Comparison of ENCODE assay signal across 27 cellular contexts in genomic region chr10:37304036-37304435, GRCh38.
A peak's percentile ranks its signal among the peaks of the same experiment; 100 is the strongest.
DNase-seq lines count a peak whose midpoint lies in the region.
"Had no signal": no experiment of that assay in that cellular context is flagged by ENCODE, and none has a peak within 500 bp of the region (broad histone marks: within the 10 kb centered on the region; RNA-seq: fewer than 3 reads in every experiment).

No MANE protein-coding gene starts in this region.

- H2BK5ac ChIP-seq in trophoblast cell (ENCODE audit: low read depth, low read length, poor library complexity): no peak overlapping the region

- no peak overlapping the region for H3K4ac ChIP-seq in trophoblast cell (ENCODE audit: low read depth, low read length)

- H2AFZ ChIP-seq in trophoblast cell (ENCODE audit: insufficient read depth, low read length, poor library complexity): no peak overlapping the region

- H3K9ac ChIP-seq in trophoblast cell (ENCODE audit: low read length): no peak overlapping the region
- H3K9ac ChIP-seq: BLaER1; BLaER1 treated with 17β-estradiol and CSF1 and Interleukin-3, amounts not matched to agents 10 nM and 100 nM had no signal

- DNase-seq in trophoblast cell: peak; percentile 76 to 92
- DNase-seq in SHP77 treated with DMSO at 0.1 percent for 48 hours (lab: John Stamatoyannopoulos, UW): no peak
- DNase-seq: 8988T; ACHN; AML-193; BE2C; C1 segment of cervical spinal cord; Caco-2; Calu3; CD4-positive, alpha-beta memory T cell; CD4-positive, alpha-beta T cell; CD4-positive, CD25-positive, alpha-beta regulatory T cell; CD8-positive, alpha-beta memory T cell; CD8-positive, alpha-beta T cell; COR-L47; DMS 273 treated with DMSO at 0.1 percent for 48 hours; DMS153; DMS53; DMS79; DMS79 treated with DMSO at 0.1 percent for 48 hours; DND-41; EL had no signal

- no peak overlapping the region for H4K91ac ChIP-seq in trophoblast cell (ENCODE audit: low read depth, low read length)

- no peaks in the 10 kb centered on the region for H3K4me1 ChIP-seq in trophoblast cell (ENCODE audit: control insufficient read depth in 1 of 2, insufficient read depth in 2 of 2, low read length in 2 of 2)
- H3K4me1 ChIP-seq: A549; BE2C; BLaER1; BLaER1 treated with 17β-estradiol and CSF1 and Interleukin-3, amounts not matched to agents 10 nM and 100 nM; Caco-2 had no signal

- H3K18ac ChIP-seq in trophoblast cell (ENCODE audit: low read length): no peak overlapping the region

- no peak overlapping the region for H4K8ac ChIP-seq in trophoblast cell (ENCODE audit: low read depth, low read length)

- H3K9me3 ChIP-seq in trophoblast cell (ENCODE audit: insufficient read depth, low read depth, low read length): peaks cover 28% of the 10 kb centered on the region
- H3K9me3 ChIP-seq: BE2C; BLaER1; BLaER1 treated with 17β-estradiol and CSF1 and Interleukin-3, amounts not matched to agents 10 nM and 100 nM; Caco-2 had no signal

- H3K79me2 ChIP-seq in trophoblast cell (ENCODE audit: control insufficient read depth, insufficient read depth, low read length, poor library complexity): no peaks in the 10 kb centered on the region

- no peak overlapping the region for H3K14ac ChIP-seq in trophoblast cell (ENCODE audit: low read length)

- no peak overlapping the region for H3K27ac ChIP-seq in trophoblast cell (ENCODE audit: low read depth, low read length)
- H3K27ac ChIP-seq: 22Rv1; A549; BLaER1; BLaER1 treated with 17β-estradiol and CSF1 and Interleukin-3, amounts not matched to agents 10 nM and 100 nM; C4-2B had no signal

- H3K27me3 ChIP-seq in trophoblast cell (ENCODE audit: insufficient read depth, low read length): no peaks in the 10 kb centered on the region
- H3K27me3 ChIP-seq: BE2C; BLaER1; BLaER1 treated with 17β-estradiol and CSF1 and Interleukin-3, amounts not matched to agents 10 nM and 100 nM had no signal

- H2BK120ac ChIP-seq in trophoblast cell (ENCODE audit: insufficient read depth, low read length, poor library complexity): no peak overlapping the region

- no CpG with 5 or more reads among the region's 2 CpGs for WGBS in trophoblast cell (ENCODE audit: extremely low coverage, insufficient coverage, insufficient read length)

- H3K23ac ChIP-seq in trophoblast cell (ENCODE audit: low read length): no peak overlapping the region

- H3K36me3 ChIP-seq in trophoblast cell (ENCODE audit: control insufficient read depth in 1 of 2, insufficient read depth in 2 of 2, low read length in 2 of 2): no peaks in the 10 kb centered on the region
- H3K36me3 ChIP-seq: BE2C; BLaER1; BLaER1 treated with 17β-estradiol and CSF1 and Interleukin-3, amounts not matched to agents 10 nM and 100 nM had no signal

- no peaks in the 10 kb centered on the region for H3K79me1 ChIP-seq in trophoblast cell (ENCODE audit: low read length)

- no peak overlapping the region for H2BK12ac ChIP-seq in trophoblast cell (ENCODE audit: low read length)

- H3K4me3 ChIP-seq in trophoblast cell (ENCODE audit: low read depth, low read length): no peak overlapping the region
- H3K4me3 ChIP-seq: A549; BLaER1; BLaER1 treated with 17β-estradiol and CSF1 and Interleukin-3, amounts not matched to agents 10 nM and 100 nM had no signal

- H4K12ac ChIP-seq in trophoblast cell (ENCODE audit: low read depth, low read length): no peak overlapping the region

- H3K4me2 ChIP-seq in trophoblast cell (ENCODE audit: low read length): no peak overlapping the region
- H3K4me2 ChIP-seq: A549; BLaER1; BLaER1 treated with 17β-estradiol and CSF1 and Interleukin-3, amounts not matched to agents 10 nM and 100 nM had no signal

- H2AK5ac ChIP-seq in trophoblast cell (ENCODE audit: low read length): no peak overlapping the region
